ENCODE assay signal across 28 cellular contexts in genomic region chr5:66602621-66603020, GRCh38.
"Had no signal": no experiment of that assay in that cellular context is flagged by ENCODE, and none has a peak within 500 bp of the region (broad histone marks: within the 10 kb centered on the region; RNA-seq: fewer than 3 reads in every experiment).

No MANE protein-coding gene starts in this region.

- H3K36me3 ChIP-seq: neural progenitor cell, ovary, right lobe of liver, sigmoid colon, thoracic aorta, thyroid gland, tibial nerve, upper lobe of right lung, uterus had no signal

- DNase-seq: naive thymus-derived CD4-positive, alpha-beta T cell; natural killer cell; occipital lobe; ovary; posterior cingulate gyrus; psoas muscle; right cardiac atrium; right lobe of liver; sigmoid colon; small intestine; stimulated activated CD4-positive, alpha-beta T cell treated with anti-CD3 and anti-CD28 coated beads, Interleukin-15, amount 100 ng/mL, for 24 hours; stimulated activated CD4-positive, alpha-beta T cell treated with anti-CD3 and anti-CD28 coated beads, Interleukin-2, amount 100 ng/mL, for 24 hours; stimulated activated CD4-positive, alpha-beta T cell treated with anti-CD3 and anti-CD28 coated beads, Interleukin-2, amount 100 ng/mL, for 48 hours; stimulated activated CD4-positive, alpha-beta T cell treated with anti-CD3 and anti-CD28 coated beads, Interleukin-4, amount 100 ng/mL, for 24 hours; stimulated activated naive B cell treated with anti-CD40 and anti-IgM and Interleukin-4, amounts not matched to agents 10 μg/mL and 1 μg/mL and 100 μg/mL, for 72 hours; stimulated activated naive CD4-positive, alpha-beta T cell treated with Interleukin-2 at 50 U/mL for 16 hours; thyroid gland; upper lobe of right lung; uterus had no signal

- H3K4me2 ChIP-seq: neural progenitor cell had no signal

- H2AFZ ChIP-seq: neural progenitor cell, parathyroid adenoma had no signal

- H3K9me3 Mint-ChIP-seq: naive thymus-derived CD4-positive, alpha-beta T cell; natural killer cell; nephron; stimulated activated effector memory CD8-positive, alpha-beta T cell treated with anti-CD3 and anti-CD28 coated beads, Interleukin-12 subunit alpha, Interleukin-12 subunit beta, amount 100 ng/mL, for 72 hours; stimulated activated naive B cell treated with anti-CD40 and anti-IgM and Interleukin-4, amounts not matched to agents 10 μg/mL and 1 μg/mL and 100 μg/mL, for 72 hours; stimulated activated naive CD8-positive, alpha-beta T cell treated with anti-CD3 and anti-CD28 coated beads, Interleukin-15, Interleukin-2, amounts not matched to agents 100 ng/mL and 50 ng/mL, for 24 hours; type B pancreatic cell had no signal

- H3K27me3 ChIP-seq: ovary, right lobe of liver, thyroid gland, uterus had no signal

- H3K4me1 ChIP-seq: neural progenitor cell, parathyroid adenoma, psoas muscle, right lobe of liver, upper lobe of right lung, uterus had no signal

- H3K27ac ChIP-seq: neural progenitor cell, ovary, parathyroid adenoma, psoas muscle, right lobe of liver, sigmoid colon, thoracic aorta, thyroid gland, tibial nerve, upper lobe of right lung, uterus had no signal

- H3K79me2 ChIP-seq: parathyroid adenoma had no signal

- H3K4me3 ChIP-seq: neural progenitor cell, ovary, psoas muscle, right lobe of liver, sigmoid colon, thoracic aorta, thyroid gland, tibial nerve, upper lobe of right lung, uterus had no signal

- H3K9ac ChIP-seq: neural progenitor cell, parathyroid adenoma had no signal

- H3K4me1 Mint-ChIP-seq: natural killer cell had no signal

- H3K27ac Mint-ChIP-seq: naive thymus-derived CD4-positive, alpha-beta T cell; natural killer cell; nephron; neural progenitor cell; progenitor cell of endocrine pancreas; stimulated activated effector memory CD8-positive, alpha-beta T cell treated with anti-CD3 and anti-CD28 coated beads, Interleukin-12 subunit alpha, Interleukin-12 subunit beta, amount 100 ng/mL, for 72 hours; stimulated activated naive B cell treated with anti-CD40 and anti-IgM and Interleukin-4, amounts not matched to agents 10 μg/mL and 1 μg/mL and 100 μg/mL, for 72 hours; stimulated activated naive CD8-positive, alpha-beta T cell treated with anti-CD3 and anti-CD28 coated beads, Interleukin-15, Interleukin-2, amounts not matched to agents 100 ng/mL and 50 ng/mL, for 24 hours; type B pancreatic cell had no signal

- H3K27me3 Mint-ChIP-seq: progenitor cell of endocrine pancreas had no signal

- H3K9me3 ChIP-seq: ovary, psoas muscle, right lobe of liver, sigmoid colon, thoracic aorta, thyroid gland, tibial nerve, upper lobe of right lung, uterus had no signal

- H3K4me3 Mint-ChIP-seq: naive thymus-derived CD4-positive, alpha-beta T cell; natural killer cell; nephron; neural progenitor cell; stimulated activated effector memory CD8-positive, alpha-beta T cell treated with anti-CD3 and anti-CD28 coated beads, Interleukin-12 subunit alpha, Interleukin-12 subunit beta, amount 100 ng/mL, for 72 hours; stimulated activated naive B cell treated with anti-CD40 and anti-IgM and Interleukin-4, amounts not matched to agents 10 μg/mL and 1 μg/mL and 100 μg/mL, for 72 hours; stimulated activated naive CD8-positive, alpha-beta T cell treated with anti-CD3 and anti-CD28 coated beads, Interleukin-15, Interleukin-2, amounts not matched to agents 100 ng/mL and 50 ng/mL, for 24 hours; type B pancreatic cell had no signal

- ATAC-seq: naive thymus-derived CD4-positive, alpha-beta T cell; natural killer cell; psoas muscle; right cardiac atrium; right lobe of liver; stimulated activated effector memory CD8-positive, alpha-beta T cell treated with anti-CD3 and anti-CD28 coated beads, Interleukin-12 subunit alpha, Interleukin-12 subunit beta, amount 100 ng/mL, for 72 hours; stimulated activated naive B cell treated with anti-CD40 and anti-IgM and Interleukin-4, amounts not matched to agents 10 μg/mL and 1 μg/mL and 100 μg/mL, for 72 hours; upper lobe of right lung had no signal
